8 cellular contexts compared by ENCODE assay signal in genomic region chr19:47512183-47512947, GRCh38. TPM values are rescaled to one million over a fixed set of nuclear protein-coding genes. Genes with fewer than 3 reads are reported as not detected.
DNase-seq lines count a peak whose midpoint lies in the region; ATAC-seq and TF ChIP-seq lines count a peak whose summit lies in the region.

No MANE protein-coding gene starts in this region.

- H3K4me3 ChIP-seq in SK-N-SH (ENCODE audit: low read depth in 2 of 2, low read length in 1 of 2), result no peak overlapping the region; a peak in 1 of 4 replicates
- H3K4me3 ChIP-seq in suprapubic skin, result peak overlapping the region; percentile 96

- TF ChIP-seq RAD21 in SK-N-SH (IDR thresholded peaks at IDR 0.05; ENCODE audit: low read length), result no peak

- H3F3A ChIP-seq in SK-N-SH (replicated peaks; ENCODE audit: insufficient read depth), result no peaks in the 10 kb centered on the region

- CTCF ChIA-PET in SK-N-SH (lab: Yijun Ruan, JAX), result interaction anchor here (0.8 to 7.9 kb wide), 4 partner anchors 29 to 200 kb away, joined by 3 to 168 read pairs (median 3); no protein-coding TSS in a partner anchor
- CTCF ChIA-PET in WTC11 (lab: Charles Lee), result interaction anchor here (2.5 to 5.7 kb wide), 2 partner anchors 66 to 76 kb away, joined by 8 to 41 read pairs; no protein-coding TSS in a partner anchor

- H4K20me1 ChIP-seq in SK-N-SH (ENCODE audit: insufficient read depth), result peaks cover 36% of the 10 kb centered on the region

- H3K4me3 Mint-ChIP-seq in WTC11, result peak overlapping the region; percentile 97

- no peaks in the 10 kb centered on the region for H3K27me3 Mint-ChIP-seq in WTC11 (ENCODE audit: low read depth)

- H3K9me3 ChIP-seq in SK-N-SH (no peaks in the 10 kb centered on the region), suprapubic skin (no peaks in the 10 kb centered on the region)

- 84% methylated on average over 11 of the region's 11 CpGs for WGBS in SK-N-SH (ENCODE audit: low lambda C conversion rate)
- 25% methylated on average over 11 of the region's 11 CpGs for WGBS in suprapubic skin

- H3K36me3 Mint-ChIP-seq in WTC11, result no peaks in the 10 kb centered on the region

- H3K9ac ChIP-seq in SK-N-SH, result no peak overlapping the region

- peak overlapping the region; percentile 100 for H3K4me2 ChIP-seq in SK-N-SH

- H3K4me1 ChIP-seq in SK-N-SH (ENCODE audit: control insufficient read depth in 1 of 2, insufficient read depth in 2 of 2, low read depth in 1 of 2, low read length in 1 of 2), result peaks cover 15 to 27% of the 10 kb centered on the region in 2 experiments; a peak in 3 of 4 replicates
- peaks cover 74% of the 10 kb centered on the region for H3K4me1 ChIP-seq in suprapubic skin

- peaks cover 69% of the 10 kb centered on the region for H3K79me2 ChIP-seq in SK-N-SH (ENCODE audit: insufficient read depth)

- no peaks in the 10 kb centered on the region for H3K9me2 ChIP-seq in SK-N-SH

- POLR2A ChIA-PET in SK-N-SH (lab: Yijun Ruan, JAX), result no interaction called here
- POLR2A ChIA-PET in WTC11 (lab: Charles Lee), result no interaction called here

- H3K4me1 Mint-ChIP-seq in WTC11, result peaks cover 30% of the 10 kb centered on the region

- TF ChIP-seq EP300 in SK-N-SH (IDR thresholded peaks at IDR 0.05; ENCODE audit: borderline replicate concordance in 1 of 2, low read depth in 1 of 2, low read length in 1 of 2), result no peak
- no peak for TF ChIP-seq EP300 in suprapubic skin (IDR thresholded peaks at IDR 0.05)

- no peaks in the 10 kb centered on the region for H3K9me3 Mint-ChIP-seq in WTC11

- no peak overlapping the region for H2AFZ ChIP-seq in SK-N-SH (ENCODE audit: low read depth)

- no peak for TF ChIP-seq POLR2A in suprapubic skin (IDR thresholded peaks at IDR 0.05)

- H3K27ac ChIP-seq in SK-N-SH (ENCODE audit: low read depth in 2 of 2, low read length in 1 of 2) (no peak overlapping the region), suprapubic skin (peak overlapping the region; percentile 52)

- no peak for TF ChIP-seq CTCF in SK-N-SH (IDR thresholded peaks at IDR 0.05)
- no peak for TF ChIP-seq CTCF in WTC11 (IDR thresholded peaks at IDR 0.05)
- TF ChIP-seq CTCF in suprapubic skin (IDR thresholded peaks at IDR 0.05), result no peak

- no peaks in the 10 kb centered on the region for H3K27me3 ChIP-seq in SK-N-SH (ENCODE audit: insufficient read depth)
- no peaks in the 10 kb centered on the region for H3K27me3 ChIP-seq in suprapubic skin

- H3K27ac Mint-ChIP-seq in WTC11, result peak overlapping the region; percentile 92

- DNase-seq in SK-N-SH, result no peak
- DNase-seq in WTC11 (ENCODE audit: low spot score), result no peak
- DNase-seq in islet precursor cell, result peak; percentile 55
- DNase-seq in suprapubic skin (ENCODE audit: low spot score in 2 of 2), result peak in 1 of 2 donors; percentile 79
- no peak for DNase-seq in NK-92 (lab: John Stamatoyannopoulos, UW; ENCODE audit: unreplicated experiment)
- DNase-seq in SW480 (ENCODE audit: low spot score), result no peak

- ATAC-seq in SK-N-SH treated with all-trans-retinoic acid at 6 μM for 48 hours (no peak), WTC11 (no peak), GM18502 (IDR thresholded peaks at IDR 0.05; ENCODE audit: poor library complexity, unreplicated experiment) (no peak)

- H3K36me3 ChIP-seq in SK-N-SH (replicated peaks in 1 of 2; ENCODE audit: control insufficient read depth in 1 of 2, insufficient read depth in 2 of 2, low read length in 1 of 2) (peaks cover 0 to 3% of the 10 kb centered on the region in 2 experiments), suprapubic skin (no peaks in the 10 kb centered on the region)

TF ChIP-seq in SK-N-SH, 30 proteins besides CTCF, POLR2A, EP300 and RAD21 (continues in another document):
- TF ChIP-seq TAF1 (IDR thresholded peaks at IDR 0.05; ENCODE audit: borderline replicate concordance, low read depth, low read length) (no peak), FOXM1 (IDR thresholded peaks at IDR 0.05; ENCODE audit: low read depth) (no peak), SIN3A (IDR thresholded peaks at IDR 0.05; ENCODE audit: borderline replicate concordance, low read depth, low read length) (no peak), SMC3 (IDR thresholded peaks at IDR 0.05; ENCODE audit: low read depth, low read length) (no peak), GATA2 (CRISPR knock-in tag; IDR thresholded peaks at IDR 0.05) (no peak), MXI1 (IDR thresholded peaks at IDR 0.05; ENCODE audit: low read depth, low read length) (no peak), CHD2 (IDR thresholded peaks at IDR 0.05; ENCODE audit: low read length, partially characterized antibody) (no peak), NRF1 (IDR thresholded peaks at IDR 0.05; ENCODE audit: low read depth, low read length) (no peak), RFX5 (IDR thresholded peaks at IDR 0.05; ENCODE audit: low read length) (no peak), MAX (IDR thresholded peaks at IDR 0.05; ENCODE audit: low read depth) (no peak)

TF ChIP-seq in SK-N-SH treated with all-trans-retinoic acid at 6 μM for 48 hours, 23 proteins besides CTCF, POLR2A, EP300 and RAD21:
- TF ChIP-seq ZNF565 (CRISPR knock-in tag; conservative IDR thresholded peaks at IDR 0.05; ENCODE audit: low read depth), result no peak
- TF ChIP-seq PPARA (CRISPR knock-in tag; IDR thresholded peaks at IDR 0.05; ENCODE audit: borderline replicate concordance), result no peak
- no peak for TF ChIP-seq SNAI2 (CRISPR knock-in tag; IDR thresholded peaks at IDR 0.05)
- no peak for TF ChIP-seq ESRRG (CRISPR knock-in tag; IDR thresholded peaks at IDR 0.05)
- no peak for TF ChIP-seq RARB (CRISPR knock-in tag; IDR thresholded peaks at IDR 0.05)
TF ChIP-seq in SK-N-SH treated with all-trans-retinoic acid at 6 μM for 48 hours: peak in this region for 0.

TF ChIP-seq in WTC11, 78 proteins besides CTCF, POLR2A, EP300 and RAD21:
- TF ChIP-seq CBFB (CRISPR knock-in tag; IDR thresholded peaks at IDR 0.05; ENCODE audit: low read depth) (no peak), KAT7 (CRISPR knock-in tag; IDR thresholded peaks at IDR 0.05; ENCODE audit: borderline replicate concordance) (no peak), ZNF281 (CRISPR knock-in tag; IDR thresholded peaks at IDR 0.05) (no peak), ZNF512 (CRISPR knock-in tag; IDR thresholded peaks at IDR 0.05; ENCODE audit: borderline replicate concordance) (no peak), RORB (CRISPR knock-in tag; IDR thresholded peaks at IDR 0.05) (no peak), ZNF396 (CRISPR knock-in tag; IDR thresholded peaks at IDR 0.05; ENCODE audit: borderline replicate concordance) (no peak), CREB1 (CRISPR knock-in tag; IDR thresholded peaks at IDR 0.05) (no peak)

RNA-seq across cellular contexts. Expression of gene NAPA, which starts 2.5 kb away (rescaled TPM):
- polyA plus RNA-seq in SK-N-SH (2012; rRNA removed), result 80.0 and 84.1 TPM in 2 replicates
- polyA plus RNA-seq in SK-N-SH (2012; cell fraction: cytosol; rRNA removed), result 52.6 and 63.9 TPM in 2 replicates
- polyA plus RNA-seq in SK-N-SH (2012; cell fraction: nucleus; rRNA removed), result 84.9 and 99.7 TPM in 2 replicates
- total RNA-seq in WTC11 (2021) (58.4 to 66.8 TPM (median 61.3 TPM) in 3 replicates), suprapubic skin (100 to 1,000 TPM; 170 to 232 (median 193) TPM)

RNA-seq across cellular contexts. Expression of gene KPTN, which starts 28.3 kb away (rescaled TPM):
- polyA plus RNA-seq in SK-N-SH (2012; rRNA removed), result 15.8 and 17.7 TPM in 2 replicates
- polyA plus RNA-seq in SK-N-SH (2012; cell fraction: cytosol; rRNA removed), result 6.3 and 8.9 TPM in 2 replicates
- polyA plus RNA-seq in SK-N-SH (2012; cell fraction: nucleus; rRNA removed), result 64.6 and 79.2 TPM in 2 replicates
- 24.5 to 30.2 TPM (median 29.5 TPM) in 3 replicates for total RNA-seq in WTC11 (2021)
- total RNA-seq in suprapubic skin, result 10 to 100 TPM in 1 of 4 donors, 1 to 10 TPM in 3; 4.3 to 16.3 (median 5.9) TPM

RNA-seq across cellular contexts. Expression of gene SLC8A2, which starts 40.7 kb away (rescaled TPM):
- polyA plus RNA-seq in SK-N-SH (2012; rRNA removed), result 0.29 and 0.58 TPM in 2 replicates
- polyA plus RNA-seq in SK-N-SH (2012; cell fraction: cytosol; rRNA removed), result 0.26 and 0.45 TPM in 2 replicates
- 0.56 and 0.79 TPM in 2 replicates for polyA plus RNA-seq in SK-N-SH (2012; cell fraction: nucleus; rRNA removed)
- total RNA-seq in WTC11 (2021) (6.5 to 8.5 TPM (median 6.8 TPM) in 3 replicates), suprapubic skin (1 to 10 TPM in 1 of 4 donors, under 1 TPM in 2, not detected in 1; 0.26 to 1.2 (median 0.38) TPM)
